Comparison of ENCODE assay signal across 9 cellular contexts in the genomic region with DNA sequence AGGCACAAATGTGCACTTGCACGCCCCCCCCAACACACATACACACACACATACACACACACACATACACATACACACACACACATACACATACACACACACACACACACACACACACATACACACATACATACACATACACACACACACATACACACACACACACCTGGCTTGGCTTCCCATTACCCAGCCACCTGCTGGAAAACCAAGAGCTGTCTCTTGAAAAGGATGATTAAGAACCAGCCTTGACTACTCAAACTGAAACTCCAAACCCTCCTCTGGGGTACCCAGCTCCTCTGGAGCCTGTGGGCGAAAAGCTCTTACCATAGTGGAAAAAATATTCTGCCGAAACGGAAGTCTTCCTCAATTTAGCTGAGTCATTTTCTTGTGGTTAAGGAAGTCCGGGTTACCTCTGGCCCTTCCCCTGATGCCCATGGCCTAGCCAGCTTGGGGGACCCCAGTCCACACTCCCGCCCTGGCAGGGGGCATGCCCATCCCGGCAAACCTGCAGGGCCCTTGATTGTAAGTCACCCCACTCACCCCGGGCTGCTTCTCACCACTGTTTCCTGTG. TPM values are rescaled to one million over a fixed set of nuclear protein-coding genes. Genes with fewer than 3 reads are reported as not detected.
DNase-seq lines count a peak whose midpoint lies in the region; ATAC-seq and TF ChIP-seq lines count a peak whose summit lies in the region.
"Had no signal": no experiment of that assay in that cellular context is flagged by ENCODE, and none has a peak within 500 bp of the region (broad histone marks: within the 10 kb centered on the region; RNA-seq: fewer than 3 reads in every experiment).

No MANE protein-coding gene starts in this region.

- H3K27ac Mint-ChIP-seq in progenitor cell of endocrine pancreas: peak overlapping the region; percentile 50

- H3K4me1 Mint-ChIP-seq in progenitor cell of endocrine pancreas (ENCODE audit: low read depth): peaks cover 32% of the 10 kb centered on the region

- H3K4me3 Mint-ChIP-seq in progenitor cell of endocrine pancreas (ENCODE audit: low read depth): no peak overlapping the region

- H3K4me3 ChIP-seq in coronary artery: no peak overlapping the region

- peak overlapping the region in 1 of 2 donors; percentile 2 for H3K27ac ChIP-seq in coronary artery

- TF ChIP-seq CTCF in progenitor cell of endocrine pancreas (IDR thresholded peaks at IDR 0.05; ENCODE audit: unreplicated experiment) (no peak), coronary artery (IDR thresholded peaks at IDR 0.05) (no peak)

- H3K9me3 Mint-ChIP-seq in progenitor cell of endocrine pancreas (ENCODE audit: low read depth): no peaks in the 10 kb centered on the region

- peak; percentile 68 for ATAC-seq in GM18867 (IDR thresholded peaks at IDR 0.05; ENCODE audit: unreplicated experiment)
- peak; percentile 71 for ATAC-seq in HG02642 (IDR thresholded peaks at IDR 0.05; ENCODE audit: poor library complexity, unreplicated experiment)
- no peak for ATAC-seq in left lobe of liver
- no peak for ATAC-seq in GM19328 (IDR thresholded peaks at IDR 0.05; ENCODE audit: unreplicated experiment)

- no peaks in the 10 kb centered on the region for H3K36me3 Mint-ChIP-seq in progenitor cell of endocrine pancreas (ENCODE audit: insufficient read depth)

- no peaks in the 10 kb centered on the region for H3K27me3 Mint-ChIP-seq in progenitor cell of endocrine pancreas

- DNase-seq in UCSD-AML1 (lab: John Stamatoyannopoulos, UW; ENCODE audit: unreplicated experiment) (peak; percentile 53), progenitor cell of endocrine pancreas (ENCODE audit: low spot score, unreplicated experiment) (no peak), coronary artery (ENCODE audit: low spot score) (no peak), retina (no peak), left lobe of liver (ENCODE audit: low spot score) (no peak)

RNA-seq across cellular contexts. Expression of a gene that starts 21.9 kb away (rescaled TPM):
- total RNA-seq in progenitor cell of endocrine pancreas (12.3 and 12.5 TPM in 2 replicates), left lobe of liver (185 TPM)

RNA-seq across cellular contexts. Expression of a gene that starts 54.8 kb away (rescaled TPM):
- 0.48 and 0.98 TPM in 2 replicates for total RNA-seq in progenitor cell of endocrine pancreas
- not detected for total RNA-seq in left lobe of liver
- total RNA-seq: HT1080 had no signal

Comparison
In these comparisons a context has a peak if more than half of its experiments do, and no peak if none do; other contexts are left out.
1. ATAC-seq: peak in GM18867 (single experiment) and HG02642 (single experiment); none in left lobe of liver (single experiment) and GM19328 (single experiment).
2. RNA of a gene that starts 21.9 kb away (total RNA-seq): 185 TPM in left lobe of liver (single experiment); 12.3 to 12.5 TPM in progenitor cell of endocrine pancreas; every median in the first group is over 10 times any median in the second.